ENCODE assay signal across 21 cellular contexts in the genomic region with DNA sequence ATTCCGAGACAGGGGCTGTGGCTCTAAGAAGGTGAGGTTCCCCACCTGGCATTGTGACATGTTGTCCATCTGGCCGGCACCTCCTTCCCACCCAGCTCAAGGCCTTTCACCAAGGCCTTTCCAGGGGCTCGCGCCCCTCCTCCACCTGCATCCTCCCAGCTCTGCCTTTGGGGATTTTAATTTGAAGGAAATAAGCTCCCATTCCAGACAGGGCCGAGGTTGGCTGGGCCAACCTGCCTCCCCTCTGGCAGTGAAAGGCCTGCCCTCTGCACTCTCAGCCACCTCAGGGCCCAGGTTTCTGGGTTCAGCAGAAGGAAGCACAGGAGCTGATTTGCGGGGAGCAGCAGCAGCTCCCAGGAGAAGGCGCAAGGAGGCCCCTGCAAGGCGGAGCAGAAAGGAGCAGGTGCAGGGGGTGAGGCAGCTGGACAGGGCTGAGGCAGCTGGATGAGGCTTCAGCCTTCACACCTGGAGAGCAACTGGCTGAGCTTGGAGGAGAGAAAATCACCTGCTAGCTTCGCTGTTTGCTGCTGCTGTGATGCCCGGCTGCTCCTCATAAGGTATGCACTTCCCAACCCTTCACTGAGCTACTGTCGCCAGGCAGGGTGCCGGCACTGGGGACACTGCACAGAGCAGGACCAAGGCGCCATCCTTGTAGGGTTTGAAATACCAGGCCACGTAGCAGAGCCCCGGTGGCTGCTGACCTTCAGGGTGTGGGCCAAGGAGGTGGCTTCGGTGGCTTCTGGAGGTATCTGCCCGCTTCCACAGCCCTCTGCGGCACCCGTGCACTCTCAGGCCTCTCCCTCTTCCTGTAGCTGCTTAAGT.
"Had no signal": no experiment of that assay in that cellular context is flagged by ENCODE, and none has a peak within 500 bp of the region (broad histone marks: within the 10 kb centered on the region; RNA-seq: fewer than 3 reads in every experiment).

No MANE protein-coding gene starts in this region.

- ATAC-seq: activated CD4-positive, alpha-beta T cell treated with anti-CD3 and anti-CD28 coated beads for 36 hours; gastroesophageal sphincter; naive thymus-derived CD4-positive, alpha-beta T cell had no signal

- H3K36me3 ChIP-seq: breast epithelium, colonic mucosa, gastroesophageal sphincter, left ventricle myocardium inferior, neural progenitor cell, thyroid gland had no signal

- H3K27ac Mint-ChIP-seq: activated B cell treated with CpG ODN at 0.5 μM for 24 hours; activated CD4-positive, alpha-beta T cell treated with anti-CD3 and anti-CD28 coated beads for 36 hours; activated naive CD4-positive, alpha-beta T cell treated with anti-CD3 and anti-CD28 coated beads for 36 hours; activated naive CD8-positive, alpha-beta T cell treated with anti-CD3 and anti-CD28 coated beads, Interleukin-2, amount 10 ng/mL, durations not matched to agents 7 days and 5 days; endodermal cell; neural progenitor cell had no signal

- H3K4me2 ChIP-seq: neural progenitor cell had no signal

- H3K4me1 ChIP-seq: breast epithelium, colonic mucosa, gastroesophageal sphincter, neural progenitor cell, thyroid gland had no signal

- H3K27me3 ChIP-seq: colonic mucosa, neural progenitor cell, thyroid gland had no signal

- H3K9me3 Mint-ChIP-seq: activated B cell treated with CpG ODN at 0.5 μM for 24 hours; activated naive CD4-positive, alpha-beta T cell treated with anti-CD3 and anti-CD28 coated beads for 36 hours; activated naive CD8-positive, alpha-beta T cell treated with anti-CD3 and anti-CD28 coated beads, Interleukin-2, amount 10 ng/mL, durations not matched to agents 7 days and 5 days; central memory CD8-positive, alpha-beta T cell; endodermal cell; naive thymus-derived CD4-positive, alpha-beta T cell had no signal

- H3K9me3 ChIP-seq: breast epithelium, colonic mucosa, gastroesophageal sphincter, left ventricle myocardium inferior, thyroid gland had no signal

- H3K36me3 Mint-ChIP-seq: activated naive CD8-positive, alpha-beta T cell treated with anti-CD3 and anti-CD28 coated beads, Interleukin-2, amount 10 ng/mL, durations not matched to agents 7 days and 5 days; naive thymus-derived CD4-positive, alpha-beta T cell; neural progenitor cell had no signal

- DNase-seq: activated B cell treated with CpG ODN at 0.5 μM for 24 hours; activated CD4-positive, alpha-beta T cell treated with anti-CD3 and anti-CD28 coated beads for 36 hours; activated CD4-positive, alpha-beta T cell treated with anti-CD3 and anti-CD28 coated beads, Interleukin-2, amount 50 U/mL, for 48 hours; activated effector memory CD4-positive, alpha-beta T cell treated with Interleukin-2 at 50 U/mL for 16 hours; activated naive CD4-positive, alpha-beta T cell treated with anti-CD3 and anti-CD28 coated beads for 36 hours; activated naive CD8-positive, alpha-beta T cell treated with anti-CD3 and anti-CD28 coated beads, Interleukin-2, amount 10 ng/mL, durations not matched to agents 7 days and 5 days; activated T-cell treated with anti-CD3 and anti-CD28 coated beads, Interleukin-2, amount 50 U/mL, for 48 hours; amniotic stem cell; colonic mucosa; hypothalamus; left ventricle myocardium inferior; naive thymus-derived CD4-positive, alpha-beta T cell; stimulated activated CD4-positive, alpha-beta T cell treated with anti-CD3 and anti-CD28 coated beads, Interleukin-4, amount 100 ng/mL, for 24 hours; stimulated activated naive CD4-positive, alpha-beta T cell treated with Interleukin-2 at 50 U/mL for 16 hours; T1000; thyroid gland had no signal

- H3K4me1 Mint-ChIP-seq: activated CD4-positive, alpha-beta T cell treated with anti-CD3 and anti-CD28 coated beads for 36 hours; central memory CD8-positive, alpha-beta T cell; naive thymus-derived CD4-positive, alpha-beta T cell had no signal

- H3K9ac ChIP-seq: neural progenitor cell had no signal

- H2AFZ ChIP-seq: neural progenitor cell had no signal

- H3K4me3 ChIP-seq: breast epithelium, colonic mucosa, gastroesophageal sphincter, left ventricle myocardium inferior, neural progenitor cell, thyroid gland had no signal

- H3K4me3 Mint-ChIP-seq: activated B cell treated with CpG ODN at 0.5 μM for 24 hours; activated CD4-positive, alpha-beta T cell treated with anti-CD3 and anti-CD28 coated beads for 36 hours; activated naive CD4-positive, alpha-beta T cell treated with anti-CD3 and anti-CD28 coated beads for 36 hours; activated naive CD8-positive, alpha-beta T cell treated with anti-CD3 and anti-CD28 coated beads, Interleukin-2, amount 10 ng/mL, durations not matched to agents 7 days and 5 days; central memory CD8-positive, alpha-beta T cell; endodermal cell; naive thymus-derived CD4-positive, alpha-beta T cell; neural progenitor cell had no signal

- H3K27ac ChIP-seq: breast epithelium, colonic mucosa, gastroesophageal sphincter, left ventricle myocardium inferior, neural progenitor cell, thyroid gland had no signal

- H3K27me3 Mint-ChIP-seq: activated CD4-positive, alpha-beta T cell treated with anti-CD3 and anti-CD28 coated beads for 36 hours had no signal
